18 cellular contexts compared by ENCODE assay signal in genomic region chr9:31272456-31273295, GRCh38.
DNase-seq lines count a peak whose midpoint lies in the region; ATAC-seq and TF ChIP-seq lines count a peak whose summit lies in the region.
"Had no signal": no experiment of that assay in that cellular context is flagged by ENCODE, and none has a peak within 500 bp of the region (broad histone marks: within the 10 kb centered on the region; RNA-seq: fewer than 3 reads in every experiment).

No MANE protein-coding gene starts in this region.

- dilution Hi-C loops in mammary epithelial cell (cut with HindIII; ENCODE audit: low sequenced_read_pairs), result no loop called here

- RAD21 ChIA-PET in HCT116 (lab: Charles Lee; ENCODE audit: low non-redundant PET in 1 of 2, low total read pairs in 2 of 2, uncharacterized antibody in 2 of 2, unreplicated experiment in 2 of 2), result no interaction called here

- DNase-seq in activated CD4-positive, alpha-beta T cell treated with anti-CD3 and anti-CD28 coated beads for 36 hours, result peak; percentile 54
- DNase-seq in activated CD4-positive, alpha-beta T cell treated with anti-CD3 and anti-CD28 coated beads, Interleukin-2, amount 10 ng/mL, durations not matched to agents 24 days and 14 days, result no peak
- DNase-seq in HCT116 (ENCODE audit: low read depth, low spot score) (peak; percentile 63), mammary epithelial cell (peak; percentile 93), endodermal cell (no peak), cerebellar nuclear complex (lab: John Stamatoyannopoulos, UW) (no peak)
- DNase-seq in naive thymus-derived CD4-positive, alpha-beta T cell, result no peak
- DNase-seq: ACHN; activated CD8-positive, alpha-beta memory T cell treated with anti-CD3 and anti-CD28 coated beads, Interleukin-2, amount 50 U/mL, for 4 hours; adrenal gland; gastrocnemius medialis; HFFc6; NCI-H187; NCI-H524 treated with DMSO at 0.1 percent for 48 hours; occipital lobe had no signal

- H3K9me2 ChIP-seq in HCT116 (ENCODE audit: insufficient read depth), result no peaks in the 10 kb centered on the region

- H3K36me3 Mint-ChIP-seq in activated CD4-positive, alpha-beta T cell treated with anti-CD3 and anti-CD28 coated beads for 36 hours (ENCODE audit: low read depth), result no peaks in the 10 kb centered on the region
- no peaks in the 10 kb centered on the region for H3K36me3 Mint-ChIP-seq in activated CD4-positive, alpha-beta T cell treated with anti-CD3 and anti-CD28 coated beads, Interleukin-2, amount 10 ng/mL, durations not matched to agents 24 days and 14 days (ENCODE audit: low read depth)
- H3K36me3 Mint-ChIP-seq in naive thymus-derived CD4-positive, alpha-beta T cell, result peaks cover 0 to 4% (median 0%) of the 10 kb centered on the region in 5 donors
- H3K36me3 Mint-ChIP-seq in endodermal cell (ENCODE audit: low read depth), result no peaks in the 10 kb centered on the region

- H3K79me2 ChIP-seq in HCT116 (ENCODE audit: insufficient read depth, low read length) (no peaks in the 10 kb centered on the region), mammary epithelial cell (ENCODE audit: insufficient read depth, low read length) (no peaks in the 10 kb centered on the region)

- H4K20me1 ChIP-seq in HCT116 (ENCODE audit: insufficient read depth) (no peaks in the 10 kb centered on the region), mammary epithelial cell (ENCODE audit: insufficient read depth, low read length) (no peaks in the 10 kb centered on the region)

- no peak overlapping the region for H3K4me3 Mint-ChIP-seq in activated CD4-positive, alpha-beta T cell treated with anti-CD3 and anti-CD28 coated beads for 36 hours
- no peak overlapping the region for H3K4me3 Mint-ChIP-seq in activated CD4-positive, alpha-beta T cell treated with anti-CD3 and anti-CD28 coated beads, Interleukin-2, amount 10 ng/mL, durations not matched to agents 24 days and 14 days
- peak overlapping the region in 2 of 10 donors; percentile 25 for H3K4me3 Mint-ChIP-seq in naive thymus-derived CD4-positive, alpha-beta T cell
- no peak overlapping the region for H3K4me3 Mint-ChIP-seq in endodermal cell
- H3K4me3 Mint-ChIP-seq: HFFc6 had no signal

- H3K9ac ChIP-seq in HCT116 (ENCODE audit: low read length) (no peak overlapping the region), mammary epithelial cell (ENCODE audit: insufficient read depth, low read length) (no peak overlapping the region), endodermal cell (ENCODE audit: extremely low read depth, low read length, poor library complexity, severe bottlenecking) (no peak overlapping the region)
- H3K9ac ChIP-seq: KMS-11 had no signal

- H3K9me3 Mint-ChIP-seq in activated CD4-positive, alpha-beta T cell treated with anti-CD3 and anti-CD28 coated beads for 36 hours (ENCODE audit: low read depth), result no peaks in the 10 kb centered on the region
- H3K9me3 Mint-ChIP-seq in activated CD4-positive, alpha-beta T cell treated with anti-CD3 and anti-CD28 coated beads, Interleukin-2, amount 10 ng/mL, durations not matched to agents 24 days and 14 days, result peaks cover 3% of the 10 kb centered on the region
- peaks cover 0 to 4% (median 0%) of the 10 kb centered on the region in 11 donors for H3K9me3 Mint-ChIP-seq in naive thymus-derived CD4-positive, alpha-beta T cell
- H3K9me3 Mint-ChIP-seq in endodermal cell, result no peaks in the 10 kb centered on the region

- POLR2A ChIA-PET in activated CD4-positive, alpha-beta T cell treated with anti-CD3 and anti-CD28 coated beads for 36 hours (lab: Charles Lee), result interaction anchor here (0.5 kb wide), 1 partner anchor 39 kb away, joined by 3 read pairs; no protein-coding TSS in a partner anchor
- POLR2A ChIA-PET in HCT116 (lab: Charles Lee), result no interaction called here
- POLR2A ChIA-PET in naive thymus-derived CD4-positive, alpha-beta T cell (lab: Charles Lee), result interaction anchor here (0.6 to 0.7 kb wide), 2 partner anchors 13 to 17 kb away, joined by 3 to 5 read pairs; no protein-coding TSS in a partner anchor

- H3K4me1 ChIP-seq in HCT116 (ENCODE audit: control insufficient read depth in 1 of 2, insufficient read depth in 2 of 2, low read length in 2 of 2), result peaks cover 0 to 15% of the 10 kb centered on the region in 2 experiments; a peak in 2 of 4 replicates
- peaks cover 10% of the 10 kb centered on the region for H3K4me1 ChIP-seq in mammary epithelial cell (ENCODE audit: insufficient read depth, low read length)
- no peaks in the 10 kb centered on the region for H3K4me1 ChIP-seq in naive thymus-derived CD4-positive, alpha-beta T cell (ENCODE audit: control insufficient read depth in 2 of 2, insufficient read depth in 2 of 2, low read length in 2 of 2)
- peaks cover 7% of the 10 kb centered on the region for H3K4me1 ChIP-seq in endodermal cell (ENCODE audit: control insufficient read depth, insufficient read depth, low read length)
- H3K4me1 ChIP-seq: adrenal gland, gastrocnemius medialis had no signal

- TF ChIP-seq RAD21 in HCT116 (IDR thresholded peaks at IDR 0.05; ENCODE audit: low read depth), result no peak

- no peaks in the 10 kb centered on the region for H3K36me3 ChIP-seq in HCT116 (ENCODE audit: control insufficient read depth in 1 of 2, insufficient read depth in 2 of 2, low read length in 2 of 2)
- H3K36me3 ChIP-seq in mammary epithelial cell (ENCODE audit: insufficient read depth, low read length), result no peaks in the 10 kb centered on the region
- no peaks in the 10 kb centered on the region for H3K36me3 ChIP-seq in naive thymus-derived CD4-positive, alpha-beta T cell (ENCODE audit: control insufficient read depth in 2 of 3, insufficient read depth in 3 of 3, low read length in 3 of 3)
- no peaks in the 10 kb centered on the region for H3K36me3 ChIP-seq in endodermal cell (ENCODE audit: control insufficient read depth, insufficient read depth, low read length)
- H3K36me3 ChIP-seq: adrenal gland, gastrocnemius medialis had no signal

- H3K27ac Mint-ChIP-seq in activated CD4-positive, alpha-beta T cell treated with anti-CD3 and anti-CD28 coated beads for 36 hours, result peak overlapping the region; percentile 7
- no peak overlapping the region for H3K27ac Mint-ChIP-seq in activated CD4-positive, alpha-beta T cell treated with anti-CD3 and anti-CD28 coated beads, Interleukin-2, amount 10 ng/mL, durations not matched to agents 24 days and 14 days
- H3K27ac Mint-ChIP-seq in naive thymus-derived CD4-positive, alpha-beta T cell, result peak overlapping the region in 5 of 9 donors; percentile 1 to 39 (median 26)
- no peak overlapping the region for H3K27ac Mint-ChIP-seq in endodermal cell
- H3K27ac Mint-ChIP-seq: HFFc6 had no signal

- CTCF ChIA-PET in activated CD4-positive, alpha-beta T cell treated with anti-CD3 and anti-CD28 coated beads for 36 hours (lab: Charles Lee), result no interaction called here
- CTCF ChIA-PET in HCT116 (lab: Charles Lee) (interaction anchor here (1.7 kb wide), 1 partner anchor 31 kb away, joined by 3 read pairs; no protein-coding TSS in a partner anchor), mammary epithelial cell (lab: Charles Lee; ENCODE audit: low non-redundant PET) (no interaction called here)
- CTCF ChIA-PET in naive thymus-derived CD4-positive, alpha-beta T cell (lab: Charles Lee), result interaction anchor here (1.1 kb wide), 1 partner anchor 75 kb away, joined by 3 read pairs; no protein-coding TSS in a partner anchor

- no peak overlapping the region; the same call in 1 of the 2 replicates for H3K27ac ChIP-seq in HCT116 (ENCODE audit: low read depth, low read length)
- peak overlapping the region; percentile 74 for H3K27ac ChIP-seq in mammary epithelial cell (ENCODE audit: insufficient read depth, low read depth, low read length)
- no peak overlapping the region for H3K27ac ChIP-seq in naive thymus-derived CD4-positive, alpha-beta T cell (ENCODE audit: low read depth, low read length)
- no peak overlapping the region for H3K27ac ChIP-seq in endodermal cell (ENCODE audit: low read depth, low read length)
- H3K27ac ChIP-seq: adrenal gland, gastrocnemius medialis, KMS-11 had no signal

- H3K27me3 Mint-ChIP-seq in activated CD4-positive, alpha-beta T cell treated with anti-CD3 and anti-CD28 coated beads for 36 hours, result no peaks in the 10 kb centered on the region
- no peaks in the 10 kb centered on the region for H3K27me3 Mint-ChIP-seq in activated CD4-positive, alpha-beta T cell treated with anti-CD3 and anti-CD28 coated beads, Interleukin-2, amount 10 ng/mL, durations not matched to agents 24 days and 14 days
- H3K27me3 Mint-ChIP-seq in naive thymus-derived CD4-positive, alpha-beta T cell, result no peaks in the 10 kb centered on the region
- H3K27me3 Mint-ChIP-seq in endodermal cell (ENCODE audit: insufficient read depth), result peaks cover 23% of the 10 kb centered on the region

- in situ Hi-C loops in mammary epithelial cell (cut with MboI; ENCODE audit: low sequenced_read_pairs in 2 of 2), result loop anchor here in 1 of 2 donors (25.0 kb wide), 1 partner anchor 135 kb away; no protein-coding TSS in a partner anchor

- no peaks in the 10 kb centered on the region for H3K9me3 ChIP-seq in HCT116 (ENCODE audit: control insufficient read depth in 1 of 2, insufficient read depth in 1 of 2, low read depth in 1 of 2, low read length in 2 of 2)
- H3K9me3 ChIP-seq in mammary epithelial cell (replicated peaks; ENCODE audit: insufficient read depth, low read length), result no peaks in the 10 kb centered on the region
- no peaks in the 10 kb centered on the region for H3K9me3 ChIP-seq in naive thymus-derived CD4-positive, alpha-beta T cell (ENCODE audit: control insufficient read depth in 2 of 3, low read length in 3 of 3)
- no peaks in the 10 kb centered on the region for H3K9me3 ChIP-seq in endodermal cell (ENCODE audit: control insufficient read depth, low read length)
- H3K9me3 ChIP-seq: adrenal gland had no signal

- no TSS peak for BruUV-seq in HCT116 (replicated peaks; lab: Mats Ljungman, UMichigan)
- TSS peak; percentile 88 for BruUV-seq in mammary epithelial cell (replicated peaks; lab: Mats Ljungman, UMichigan)

- WGBS in mammary epithelial cell (ENCODE audit: low coverage, missing lambda C conversion rate), result 53% methylated on average over 3 of the region's 4 CpGs
- WGBS in endodermal cell (ENCODE audit: insufficient coverage in 1 of 2, insufficient read length in 1 of 2), 2 experiments, result 44 to 72% methylated on average over 2 to 4 of the region's 4 CpGs

- H3K27me3 ChIP-seq in HCT116 (ENCODE audit: insufficient read depth, low read length), result no peaks in the 10 kb centered on the region
- H3K27me3 ChIP-seq in mammary epithelial cell (ENCODE audit: insufficient read depth, low read length), result no peaks in the 10 kb centered on the region
- H3K27me3 ChIP-seq in naive thymus-derived CD4-positive, alpha-beta T cell (ENCODE audit: control insufficient read depth in 2 of 2, insufficient read depth in 2 of 2, low read length in 2 of 2), result no peaks in the 10 kb centered on the region
- H3K27me3 ChIP-seq in endodermal cell (ENCODE audit: control insufficient read depth, insufficient read depth, low read length, poor library complexity, severe bottlenecking), result no peaks in the 10 kb centered on the region
- H3K27me3 ChIP-seq: adrenal gland, gastrocnemius medialis had no signal

- H2AFZ ChIP-seq in HCT116 (ENCODE audit: low read depth, low read length, poor library complexity, severe bottlenecking) (no peak overlapping the region), mammary epithelial cell (ENCODE audit: low read depth, low read length) (peak overlapping the region; percentile 67)

- intact Hi-C loops in activated CD4-positive, alpha-beta T cell treated with anti-CD3 and anti-CD28 coated beads for 36 hours (cut with DNase I, micrococcal nuclease), result loop anchor here in 1 of 2 experiments (2.0 to 5.0 kb wide), 3 partner anchors 75 to 1196 kb away; no protein-coding TSS in a partner anchor
- intact Hi-C loops in activated CD4-positive, alpha-beta T cell treated with anti-CD3 and anti-CD28 coated beads, Interleukin-2, amount 10 ng/mL, durations not matched to agents 24 days and 14 days (cut with micrococcal nuclease), result loop anchor here (1.0 kb wide), 1 partner anchor 13 kb away; no protein-coding TSS in a partner anchor
- intact Hi-C loops in HCT116 (cut with micrococcal nuclease), result no loop called here
- intact Hi-C loops in mammary epithelial cell (cut with micrococcal nuclease), result loop anchor here (1.0 to 10.0 kb wide), 3 partner anchors 32 to 135 kb away; no protein-coding TSS in a partner anchor
- intact Hi-C loops in naive thymus-derived CD4-positive, alpha-beta T cell (cut with micrococcal nuclease), result no loop called here

- TF ChIP-seq POLR2A in HCT116 (IDR thresholded peaks at IDR 0.05; ENCODE audit: borderline replicate concordance, extremely low read depth, insufficient read depth, insufficient read length), result no peak

- TF ChIP-seq CTCF in HCT116 (IDR thresholded peaks at IDR 0.05 in 2 of 3, conservative IDR thresholded peaks at IDR 0.05 in 1 of 3; ENCODE audit: borderline replicate concordance in 1 of 3, insufficient read depth in 1 of 3, low read depth in 2 of 3, low read length in 2 of 3) (no peak), mammary epithelial cell (conservative IDR thresholded peaks at IDR 0.05 in 1 of 2, IDR thresholded peaks at IDR 0.05 in 1 of 2; ENCODE audit: extremely low read depth in 1 of 2, insufficient read depth in 1 of 2, low read depth in 1 of 2, low read length in 2 of 2) (no peak), endodermal cell (conservative IDR thresholded peaks at IDR 0.05) (no peak)

- peak; percentile 91 for ATAC-seq in activated CD4-positive, alpha-beta T cell treated with anti-CD3 and anti-CD28 coated beads for 36 hours
- peak; percentile 83 for ATAC-seq in HCT116
- no peak for ATAC-seq in naive thymus-derived CD4-positive, alpha-beta T cell
- ATAC-seq in GM18873 (IDR thresholded peaks at IDR 0.05; ENCODE audit: low FRiP score, unreplicated experiment), result no peak
- ATAC-seq: gastrocnemius medialis, Panc1 had no signal

- no peak overlapping the region; a peak in 1 of 4 replicates for H3K4me3 ChIP-seq in HCT116 (replicated peaks in 1 of 2; ENCODE audit: low read depth in 1 of 2, low read length in 2 of 2)
- no peak overlapping the region for H3K4me3 ChIP-seq in mammary epithelial cell (replicated peaks in 1 of 3; ENCODE audit: insufficient read depth in 1 of 3, low read depth in 2 of 3, low read length in 3 of 3)
- no peak overlapping the region for H3K4me3 ChIP-seq in naive thymus-derived CD4-positive, alpha-beta T cell (ENCODE audit: low read length)
- H3K4me3 ChIP-seq in endodermal cell (ENCODE audit: low read length), result no peak overlapping the region
- H3K4me3 ChIP-seq: adrenal gland, gastrocnemius medialis had no signal

- peaks cover 9% of the 10 kb centered on the region for H3K4me1 Mint-ChIP-seq in activated CD4-positive, alpha-beta T cell treated with anti-CD3 and anti-CD28 coated beads for 36 hours
- peaks cover 4% of the 10 kb centered on the region for H3K4me1 Mint-ChIP-seq in activated CD4-positive, alpha-beta T cell treated with anti-CD3 and anti-CD28 coated beads, Interleukin-2, amount 10 ng/mL, durations not matched to agents 24 days and 14 days
- H3K4me1 Mint-ChIP-seq in naive thymus-derived CD4-positive, alpha-beta T cell, result peaks cover 0 to 29% (median 15%) of the 10 kb centered on the region in 7 donors
- H3K4me1 Mint-ChIP-seq in endodermal cell, result peaks cover 28% of the 10 kb centered on the region

- H3K4me2 ChIP-seq in HCT116 (ENCODE audit: low read length), result peak overlapping the region; percentile 27
- no peak overlapping the region for H3K4me2 ChIP-seq in mammary epithelial cell (ENCODE audit: insufficient read depth, low read depth, low read length)
- H3K4me2 ChIP-seq: KMS-11 had no signal

Comparison
In these comparisons a context has a peak if more than half of its experiments do, and no peak if none do; other contexts are left out.
1. DNase-seq: peak in activated CD4-positive, alpha-beta T cell treated with anti-CD3 and anti-CD28 coated beads for 36 hours (single experiment), HCT116 (single experiment) and mammary epithelial cell (single experiment); none in activated CD4-positive, alpha-beta T cell treated with anti-CD3 and anti-CD28 coated beads, Interleukin-2, amount 10 ng/mL, durations not matched to agents 24 days and 14 days (single experiment), naive thymus-derived CD4-positive, alpha-beta T cell (0 of 9), endodermal cell (single experiment) and cerebellar nuclear complex (0 of 2).
2. H3K27ac Mint-ChIP-seq: peak in activated CD4-positive, alpha-beta T cell treated with anti-CD3 and anti-CD28 coated beads for 36 hours (single experiment) and naive thymus-derived CD4-positive, alpha-beta T cell (5 of 9); none in activated CD4-positive, alpha-beta T cell treated with anti-CD3 and anti-CD28 coated beads, Interleukin-2, amount 10 ng/mL, durations not matched to agents 24 days and 14 days (single experiment) and endodermal cell (single experiment).
3. ATAC-seq: peak in activated CD4-positive, alpha-beta T cell treated with anti-CD3 and anti-CD28 coated beads for 36 hours (single experiment) and HCT116 (single experiment); none in naive thymus-derived CD4-positive, alpha-beta T cell (single experiment) and GM18873 (single experiment).
4. CTCF ChIA-PET loops: an anchor here in HCT116 (1.7 kb wide) and naive thymus-derived CD4-positive, alpha-beta T cell (1.1 kb wide); none called in activated CD4-positive, alpha-beta T cell treated with anti-CD3 and anti-CD28 coated beads for 36 hours and mammary epithelial cell.
5. intact Hi-C loops: an anchor here in activated CD4-positive, alpha-beta T cell treated with anti-CD3 and anti-CD28 coated beads, Interleukin-2, amount 10 ng/mL, durations not matched to agents 24 days and 14 days (1.0 kb wide) and mammary epithelial cell (1.0 to 10.0 kb wide); none called in HCT116 and naive thymus-derived CD4-positive, alpha-beta T cell.